9 cellular contexts compared by ENCODE assay signal in the genomic region with DNA sequence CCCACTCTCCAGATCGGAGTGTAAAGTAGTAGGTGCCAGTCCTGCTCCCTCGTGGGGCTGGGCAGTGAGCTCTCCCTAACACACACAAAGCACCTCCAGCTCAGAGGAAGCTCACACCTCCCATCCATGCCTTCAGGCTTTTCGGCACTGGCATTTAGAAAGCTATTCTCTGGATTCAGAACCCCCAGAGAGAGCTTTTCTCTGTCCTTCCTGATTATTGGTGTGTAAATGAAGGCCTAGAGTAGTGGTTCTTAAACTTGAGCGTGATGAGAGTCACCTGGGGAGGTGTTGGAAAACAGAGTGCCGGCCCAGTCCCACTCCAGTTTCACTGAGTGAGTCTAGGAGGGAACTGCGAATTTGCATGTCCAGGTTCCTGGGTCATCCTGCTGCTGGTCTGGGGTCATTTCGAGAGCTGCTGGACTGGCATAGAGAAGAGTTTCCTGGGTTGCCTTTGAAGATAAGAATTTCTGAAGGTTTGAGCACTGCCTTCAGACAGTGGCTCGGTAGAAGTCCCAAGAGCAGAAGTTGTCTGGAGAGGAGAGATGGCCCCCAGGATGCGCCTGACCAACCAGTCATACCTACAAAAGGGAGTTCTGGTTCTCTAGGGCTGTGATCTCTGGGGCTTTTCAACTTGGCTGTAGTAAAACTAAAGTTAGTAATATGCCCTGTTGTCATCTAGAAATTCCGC. TPM values are rescaled to one million over a fixed set of nuclear protein-coding genes. Genes with fewer than 3 reads are reported as not detected.
DNase-seq lines count a peak whose midpoint lies in the region; ATAC-seq, FAIRE-seq and TF ChIP-seq lines count a peak whose summit lies in the region.
"Had no signal": no experiment of that assay in that cellular context is flagged by ENCODE, and none has a peak within 500 bp of the region (broad histone marks: within the 10 kb centered on the region; RNA-seq: fewer than 3 reads in every experiment).

No MANE protein-coding gene starts in this region.

- intact Hi-C loops in body of pancreas (cut with DNase I) = no loop called here
- intact Hi-C loops in kidney (cut with DNase I) = no loop called here

- H3K9me3 ChIP-seq in HUES48 (ENCODE audit: control insufficient read depth, insufficient read depth, low read length) (no peaks in the 10 kb centered on the region), body of pancreas (no peaks in the 10 kb centered on the region), kidney (ENCODE audit: control insufficient read depth in 1 of 2, low read length in 2 of 2) (no peaks in the 10 kb centered on the region), WERI-Rb-1 (ENCODE audit: severe bottlenecking) (no peaks in the 10 kb centered on the region)
- H3K9me3 ChIP-seq: neutrophil had no signal

- TF ChIP-seq CTCF in body of pancreas (IDR thresholded peaks at IDR 0.05) (no peak), kidney (IDR thresholded peaks at IDR 0.05; ENCODE audit: borderline replicate concordance, extremely low read depth, insufficient read depth) (no peak), WERI-Rb-1 (IDR thresholded peaks at IDR 0.05; ENCODE audit: low read depth, low read length) (no peak)

- no peak overlapping the region for H3K4me3 Mint-ChIP-seq in stimulated activated memory B cell treated with anti-CD40 and anti-IgM and Interleukin-4, amounts not matched to agents 10 μg/mL and 1 μg/mL and 100 μg/mL, for 72 hours

- no peaks in the 10 kb centered on the region for H3K9me3 Mint-ChIP-seq in stimulated activated memory B cell treated with anti-CD40 and anti-IgM and Interleukin-4, amounts not matched to agents 10 μg/mL and 1 μg/mL and 100 μg/mL, for 72 hours

- peaks cover 10% of the 10 kb centered on the region for H3K36me3 Mint-ChIP-seq in stimulated activated memory B cell treated with anti-CD40 and anti-IgM and Interleukin-4, amounts not matched to agents 10 μg/mL and 1 μg/mL and 100 μg/mL, for 72 hours

- H3K27ac ChIP-seq in HUES48 (ENCODE audit: low read depth, low read length) (peak overlapping the region; percentile 93), body of pancreas (peak overlapping the region; percentile 61 to 75 (median 70)), kidney (ENCODE audit: low read depth in 2 of 2, low read length in 2 of 2) (peak overlapping the region; percentile 94 to 95), WERI-Rb-1 (no peak overlapping the region)
- H3K27ac ChIP-seq: neutrophil had no signal

- H3K4me1 ChIP-seq in HUES48 (ENCODE audit: control insufficient read depth, insufficient read depth, low read length) = peaks cover 62% of the 10 kb centered on the region
- peaks cover 19% of the 10 kb centered on the region for H3K4me1 ChIP-seq in body of pancreas
- peaks cover 33 to 35% of the 10 kb centered on the region in 2 donors for H3K4me1 ChIP-seq in kidney (ENCODE audit: control insufficient read depth in 1 of 2, insufficient read depth in 1 of 2, low read depth in 1 of 2, low read length in 2 of 2)

- DNase-seq in body of pancreas (no peak), kidney (no peak), NCI-H1048 (lab: John Stamatoyannopoulos, UW) (no peak), H54 (ENCODE audit: insufficient read length, low spot score) (no peak), AG08396 (ENCODE audit: low spot score) (no peak), WERI-Rb-1 (no peak)

- H3K36me3 ChIP-seq in HUES48 (ENCODE audit: control insufficient read depth, insufficient read depth, low read length) (peaks cover 25% of the 10 kb centered on the region), body of pancreas (replicated peaks in 1 of 2; ENCODE audit: insufficient read depth in 1 of 2, low read depth in 2 of 2) (no peaks in the 10 kb centered on the region), kidney (ENCODE audit: control insufficient read depth in 1 of 2, insufficient read depth in 2 of 2, low read length in 2 of 2) (peaks cover 0 to 12% of the 10 kb centered on the region in 2 donors), WERI-Rb-1 (no peaks in the 10 kb centered on the region)
- H3K36me3 ChIP-seq: neutrophil had no signal

- peak overlapping the region; percentile 64 for H3K9ac ChIP-seq in HUES48 (ENCODE audit: low read depth, low read length)
- peak overlapping the region; percentile 34 to 47 for H3K9ac ChIP-seq in kidney (ENCODE audit: low read length in 2 of 2)

- TF ChIP-seq POLR2A in body of pancreas (IDR thresholded peaks at IDR 0.05) = no peak
- no peak for TF ChIP-seq POLR2A in H54 (IDR thresholded peaks at IDR 0.05; ENCODE audit: low read depth, low read length)

- H3K4me3 ChIP-seq in HUES48 (ENCODE audit: low read depth, low read length) (peak overlapping the region; percentile 28; the same call in 1 of the 2 replicates), body of pancreas (no peak overlapping the region), kidney (ENCODE audit: low read length in 2 of 2) (no peak overlapping the region), WERI-Rb-1 (ENCODE audit: low read depth, low read length) (no peak overlapping the region)

- no peak for ATAC-seq in body of pancreas
- no peak for ATAC-seq in stimulated activated memory B cell treated with anti-CD40 and anti-IgM and Interleukin-4, amounts not matched to agents 10 μg/mL and 1 μg/mL and 100 μg/mL, for 72 hours

- H3K27me3 Mint-ChIP-seq in stimulated activated memory B cell treated with anti-CD40 and anti-IgM and Interleukin-4, amounts not matched to agents 10 μg/mL and 1 μg/mL and 100 μg/mL, for 72 hours = no peaks in the 10 kb centered on the region

- peak overlapping the region; percentile 28 for H3K27ac Mint-ChIP-seq in stimulated activated memory B cell treated with anti-CD40 and anti-IgM and Interleukin-4, amounts not matched to agents 10 μg/mL and 1 μg/mL and 100 μg/mL, for 72 hours

- FAIRE-seq in kidney (lab: Jason Lieb, UNC) (no peak), H54 (lab: Jason Lieb, UNC) (no peak)

- H3K27me3 ChIP-seq in HUES48 (ENCODE audit: control insufficient read depth, insufficient read depth, low read length) (no peaks in the 10 kb centered on the region), body of pancreas (no peaks in the 10 kb centered on the region), WERI-Rb-1 (ENCODE audit: insufficient read depth, low read depth, severe bottlenecking) (no peaks in the 10 kb centered on the region)
- H3K27me3 ChIP-seq: neutrophil had no signal

- WGBS in body of pancreas, 2 donors = 87 to 92% methylated on average over 10 of the region's 10 CpGs

- H3K4me1 Mint-ChIP-seq in stimulated activated memory B cell treated with anti-CD40 and anti-IgM and Interleukin-4, amounts not matched to agents 10 μg/mL and 1 μg/mL and 100 μg/mL, for 72 hours = peaks cover 73% of the 10 kb centered on the region

RNA-seq across cellular contexts. Expression of gene CD9, which starts 15.1 kb away (rescaled TPM):
- total RNA-seq in body of pancreas (10 to 100 TPM; 66.6 to 91.3 TPM), kidney (421 TPM)
- 301 TPM for polyA plus RNA-seq in kidney (ENCODE audit: insufficient read depth, low read depth, low replicate concordance)
